Comparison of ENCODE assay signal across 22 cellular contexts in genomic region chr6:85476532-85476931, GRCh38.
"Had no signal": no experiment of that assay in that cellular context is flagged by ENCODE, and none has a peak within 500 bp of the region (broad histone marks: within the 10 kb centered on the region; RNA-seq: fewer than 3 reads in every experiment).

No MANE protein-coding gene starts in this region.

- FAIRE-seq: endometrium, kidney had no signal

- H3K9me3 ChIP-seq: gastrocnemius medialis, prostate gland, right atrium auricular region, sigmoid colon, testis, tibial artery had no signal

- H3K27ac ChIP-seq: coronary artery, gastrocnemius medialis, prostate gland, right atrium auricular region, sigmoid colon, stomach, testis, tibial artery had no signal

- H3K36me3 ChIP-seq: gastrocnemius medialis, prostate gland, right atrium auricular region had no signal

- H3K4me1 ChIP-seq: gastrocnemius medialis, prostate gland, right atrium auricular region, testis had no signal

- ATAC-seq: gastrocnemius medialis; left lobe of liver; naive thymus-derived CD8-positive, alpha-beta T cell; stimulated activated effector memory CD8-positive, alpha-beta T cell treated with anti-CD3 and anti-CD28 coated beads, Interleukin-12 subunit alpha, Interleukin-12 subunit beta, amount 100 ng/mL, for 72 hours had no signal

- H3K4me3 ChIP-seq: coronary artery, gastrocnemius medialis, prostate gland, right atrium auricular region, sigmoid colon, stomach, testis, tibial artery had no signal

- H3K27me3 ChIP-seq: gastrocnemius medialis, right atrium auricular region, sigmoid colon, stomach, testis, tibial artery had no signal

- DNase-seq: dermis blood vessel endothelial cell; effector memory CD4-positive, alpha-beta T cell; foreskin fibroblast; gastrocnemius medialis; head of caudate nucleus; kidney; naive thymus-derived CD8-positive, alpha-beta T cell; nephron progenitor cell; nucleus accumbens; sigmoid colon; stimulated activated CD4-positive, alpha-beta T cell treated with anti-CD3 and anti-CD28 coated beads, Interleukin-2, amount 100 ng/mL, for 24 hours; stimulated activated CD4-positive, alpha-beta T cell treated with anti-CD3 and anti-CD28 coated beads, Interleukin-4, amount 100 ng/mL, for 24 hours; stimulated activated naive CD4-positive, alpha-beta T cell treated with Interleukin-2 at 50 U/mL for 16 hours; stomach; testis; tibial artery had no signal
